17 cellular contexts compared by ENCODE assay signal in genomic region chr5:122062205-122062604, GRCh38. TPM values are rescaled to one million over a fixed set of nuclear protein-coding genes. Genes with fewer than 3 reads are reported as not detected.
"Had no signal": no experiment of that assay in that cellular context is flagged by ENCODE, and none has a peak within 500 bp of the region (broad histone marks: within the 10 kb centered on the region; RNA-seq: fewer than 3 reads in every experiment).

No MANE protein-coding gene starts in this region.

- H3K27me3 ChIP-seq: adrenal gland, hepatocyte, left lung, right atrium auricular region, tibial nerve, uterus had no signal

- ATAC-seq: activated CD4-positive, alpha-beta T cell treated with anti-CD3 and anti-CD28 coated beads for 36 hours; activated naive CD4-positive, alpha-beta T cell treated with anti-CD3 and anti-CD28 coated beads, Interleukin-2, amount 50 U/mL, for 72 hours; esophagus mucosa; left lung had no signal

- H2AFZ ChIP-seq: hepatocyte had no signal

- H3K4me3 ChIP-seq: adrenal gland, hepatocyte, left lung, right atrium auricular region, tibial nerve, uterus had no signal

- H3K36me3 ChIP-seq: adrenal gland, left lung, right atrium auricular region, tibial nerve, uterus had no signal

- DNase-seq: activated CD4-positive, alpha-beta T cell treated with anti-CD3 and anti-CD28 coated beads for 36 hours; activated CD4-positive, alpha-beta T cell treated with anti-CD3 and anti-CD28 coated beads, Interleukin-2, amount 50 U/mL, for 48 hours; activated gamma-delta T cell treated with Interleukin-2 at 50 U/mL for 16 hours; activated T-cell treated with anti-CD3 and anti-CD28 coated beads for 4 hours; adrenal gland; cortex of kidney; islet precursor cell; left lung; occipital lobe; uterus had no signal

- H3K4me1 ChIP-seq: adrenal gland, left lung, right atrium auricular region, uterus had no signal

- H3K27ac ChIP-seq: adrenal gland, hepatocyte, left lung, right atrium auricular region, tibial nerve, uterus had no signal

- H3K4me2 ChIP-seq: hepatocyte had no signal

- H3K9me3 ChIP-seq: adrenal gland, left lung, right atrium auricular region, tibial nerve, uterus had no signal

- H3K79me2 ChIP-seq: hepatocyte had no signal

RNA-seq across cellular contexts. Expression of gene LOX, which starts 15.9 kb away (rescaled TPM):
- total RNA-seq: activated T-helper 1 cell treated with anti-CD3 and anti-CD28 coated beads, Interleukin-12 subunit alpha, Interleukin-12 subunit beta, Interleukin-2, Interleukin-4 antibody, amounts not matched to agents 30 ng/mL and 10 ng/mL and 1 ng/mL, durations not matched to agents 14 hours and 24 hours and 36 hours; T-helper 2 cell treated with Interferon-gamma antibody and Interleukin-4, amounts not matched to agents 100 ng/mL and 5 ng/mL, for 36 hours had no signal
